Comparison of ENCODE assay signal across 20 cellular contexts in genomic region chr5:17212996-17213395, GRCh38. TPM values are rescaled to one million over a fixed set of nuclear protein-coding genes. Genes with fewer than 3 reads are reported as not detected.
DNase-seq lines count a peak whose midpoint lies in the region; TF ChIP-seq lines count a peak whose summit lies in the region.
"Had no signal": no experiment of that assay in that cellular context is flagged by ENCODE, and none has a peak within 500 bp of the region (broad histone marks: within the 10 kb centered on the region; RNA-seq: fewer than 3 reads in every experiment).

No MANE protein-coding gene starts in this region.

- peaks cover 34% of the 10 kb centered on the region for H3K79me2 ChIP-seq in neural progenitor cell (ENCODE audit: low read depth)

- no peak overlapping the region for H3K9ac ChIP-seq in neural progenitor cell

- H2AFZ ChIP-seq in neural progenitor cell (replicated peaks): no peak overlapping the region

- 59 to 76% methylated on average over 3 of the region's 3 CpGs for WGBS in esophagus squamous epithelium, 2 donors

- no peaks in the 10 kb centered on the region for H3K9me3 ChIP-seq in neural progenitor cell (ENCODE audit: low read depth)
- H3K9me3 ChIP-seq in esophagus squamous epithelium: no peaks in the 10 kb centered on the region
- H3K9me3 ChIP-seq: HAP-1, SJCRH30 had no signal

- H4K20me1 ChIP-seq in neural progenitor cell (ENCODE audit: low read depth): no peaks in the 10 kb centered on the region

- TF ChIP-seq POLR2A in esophagus squamous epithelium (IDR thresholded peaks at IDR 0.05): no peak

- H3K27me3 ChIP-seq in neural progenitor cell: no peaks in the 10 kb centered on the region
- peaks cover 0 to 34% (median 2%) of the 10 kb centered on the region in 4 donors for H3K27me3 ChIP-seq in esophagus squamous epithelium
- H3K27me3 ChIP-seq: SJCRH30 had no signal

- peak overlapping the region; percentile 27 for H3K4me2 ChIP-seq in neural progenitor cell

- H3K36me3 Mint-ChIP-seq in neural progenitor cell: peaks cover 10% of the 10 kb centered on the region
- H3K36me3 Mint-ChIP-seq: CD14-positive monocyte had no signal

- H3K27ac Mint-ChIP-seq in neural progenitor cell: no peak overlapping the region
- H3K27ac Mint-ChIP-seq: CD14-positive monocyte had no signal

- no peaks in the 10 kb centered on the region for H3K36me3 ChIP-seq in neural progenitor cell
- H3K36me3 ChIP-seq in esophagus squamous epithelium: no peaks in the 10 kb centered on the region
- H3K36me3 ChIP-seq: HAP-1, SJCRH30 had no signal

- H3K4me1 ChIP-seq in neural progenitor cell (peaks cover 49% of the 10 kb centered on the region), esophagus squamous epithelium (peaks cover 6 to 19% (median 8%) of the 10 kb centered on the region in 3 donors)
- H3K4me1 ChIP-seq: SJCRH30 had no signal

- peaks cover 2% of the 10 kb centered on the region for H3K9me3 Mint-ChIP-seq in neural progenitor cell

- H3K4me1 Mint-ChIP-seq in neural progenitor cell: peaks cover 30% of the 10 kb centered on the region

- H3K27ac ChIP-seq in angular gyrus (ENCODE audit: low read depth, low read length): peak overlapping the region; percentile 55
- no peak overlapping the region for H3K27ac ChIP-seq in neural progenitor cell
- H3K27ac ChIP-seq in esophagus squamous epithelium: no peak overlapping the region
- H3K27ac ChIP-seq: SJCRH30 had no signal

- no peak overlapping the region for H3K4me3 Mint-ChIP-seq in neural progenitor cell
- H3K4me3 Mint-ChIP-seq: CD14-positive monocyte had no signal

- in situ Hi-C loops in G401 (cut with HindIII; ENCODE audit: low sequenced_read_pairs): no loop called here

- H3F3A ChIP-seq in neural progenitor cell (ENCODE audit: low read depth): peaks cover 26% of the 10 kb centered on the region

- intact Hi-C loops in esophagus squamous epithelium (cut with DNase I): no loop called here

- H3K4me3 ChIP-seq in neural progenitor cell (no peak overlapping the region), esophagus squamous epithelium (no peak overlapping the region)
- H3K4me3 ChIP-seq: HAP-1, SJCRH30 had no signal

- peaks cover 6% of the 10 kb centered on the region for H3K27me3 Mint-ChIP-seq in neural progenitor cell (ENCODE audit: insufficient read depth, low read depth)

- peak; percentile 45 for DNase-seq in G401 (ENCODE audit: low spot score)
- DNase-seq in NCI-H748 (lab: John Stamatoyannopoulos, UW; ENCODE audit: unreplicated experiment): peak; percentile 57
- no peak for DNase-seq in neural progenitor cell (ENCODE audit: low spot score)
- no peak for DNase-seq in NCI-H524 (lab: John Stamatoyannopoulos, UW)
- DNase-seq in activated CD8-positive, alpha-beta memory T cell treated with anti-CD3 and anti-CD28 coated beads, Interleukin-2, amount 50 U/mL, for 48 hours: no peak
- no peak for DNase-seq in esophagus squamous epithelium (lab: John Stamatoyannopoulos, UW)
- no peak for DNase-seq in NCI-H774 (lab: John Stamatoyannopoulos, UW)
- DNase-seq: AML-193, EL, IMR-90, NCI-H1436, NCI-H1930, NCI-H2171, NCI-H526 treated with DMSO at 0.1 percent for 48 hours, SJCRH30, SW 1271, T-helper 2 cell had no signal

- TF ChIP-seq CTCF in neural progenitor cell (IDR thresholded peaks at IDR 0.05): no peak
- TF ChIP-seq CTCF in esophagus squamous epithelium (IDR thresholded peaks at IDR 0.05): no peak

RNA-seq across cellular contexts. Expression of gene BASP1, which starts 4.4 kb away (rescaled TPM):
- total RNA-seq in G401 (2014; rRNA removed; shearing (Covaris generic)): not detected in 2 replicates
- 158 and 215 TPM in 2 replicates for total RNA-seq in neural progenitor cell (ENCODE audit: low replicate concordance)
- 10 to 100 TPM in 3 of 4 donors, 1 to 10 TPM in 1; 5.2 to 16.7 (median 13.6) TPM for total RNA-seq in esophagus squamous epithelium
- total RNA-seq: SJCRH30 had no signal

Comparison
In these comparisons a context has a peak if more than half of its experiments do, and no peak if none do; other contexts are left out.
1. DNase-seq: peak in G401 (single experiment) and NCI-H748 (single experiment); none in neural progenitor cell (single experiment), NCI-H524 (0 of 2), activated CD8-positive, alpha-beta memory T cell treated with anti-CD3 and anti-CD28 coated beads, Interleukin-2, amount 50 U/mL, for 48 hours (single experiment), esophagus squamous epithelium (single experiment) and NCI-H774 (single experiment).